Comparison of ENCODE assay signal across 17 cellular contexts in the genomic region with DNA sequence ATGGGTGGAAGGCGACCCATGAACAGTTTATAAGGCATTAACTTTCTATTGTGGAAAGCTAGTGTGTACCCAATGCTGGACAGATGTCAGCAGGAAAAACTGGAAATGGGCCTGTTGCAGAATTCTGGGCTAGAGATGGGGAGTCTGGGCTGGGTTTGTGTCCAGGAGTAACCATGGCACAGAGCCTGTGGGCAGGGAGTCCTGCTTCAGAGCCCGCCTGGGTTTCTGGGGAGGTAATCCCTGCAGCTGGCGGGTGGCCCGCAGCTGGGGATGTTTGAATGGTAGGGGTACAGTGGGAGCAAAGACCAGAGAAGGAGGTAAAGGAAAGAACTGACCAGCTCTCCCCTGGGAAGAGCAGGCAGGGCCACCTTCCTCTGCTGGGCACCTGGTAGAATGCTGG.
"Had no signal": no experiment of that assay in that cellular context is flagged by ENCODE, and none has a peak within 500 bp of the region (broad histone marks: within the 10 kb centered on the region; RNA-seq: fewer than 3 reads in every experiment).

No MANE protein-coding gene starts in this region.

- H3K27ac Mint-ChIP-seq: natural killer cell had no signal

- H2AFZ ChIP-seq: parathyroid adenoma had no signal

- H3K79me2 ChIP-seq: parathyroid adenoma had no signal

- H3K9me3 Mint-ChIP-seq: natural killer cell, neural crest cell had no signal

- H3K27me3 ChIP-seq: heart left ventricle had no signal

- H3K27ac ChIP-seq: heart left ventricle, parathyroid adenoma had no signal

- H3K4me1 Mint-ChIP-seq: neural crest cell had no signal

- H3K9ac ChIP-seq: parathyroid adenoma had no signal

- H3K4me3 Mint-ChIP-seq: natural killer cell, neural crest cell had no signal

- H3K4me3 ChIP-seq: heart left ventricle had no signal

- FAIRE-seq: endometrium, frontal cortex, keratinocyte, small intestine had no signal

- H3K4me1 ChIP-seq: parathyroid adenoma had no signal

- ATAC-seq: heart left ventricle, left ventricle myocardium superior, natural killer cell had no signal

- H3K36me3 ChIP-seq: heart left ventricle had no signal

- H3K9me3 ChIP-seq: heart left ventricle had no signal

- H3K36me3 Mint-ChIP-seq: natural killer cell had no signal

- DNase-seq: central memory CD4-positive, alpha-beta T cell; cortex of kidney; effector memory CD4-positive, alpha-beta T cell; hippocampal formation; left ventricle myocardium superior; occipital lobe; small intestine; stimulated activated CD4-positive, alpha-beta T cell treated with anti-CD3 and anti-CD28 coated beads, Interleukin-12 subunit alpha, Interleukin-12 subunit beta, amount 100 ng/mL, for 4 hours; stimulated activated naive CD4-positive, alpha-beta T cell; trophoblast cell had no signal
